ENCODE assay signal across 2 cellular contexts in the genomic region with DNA sequence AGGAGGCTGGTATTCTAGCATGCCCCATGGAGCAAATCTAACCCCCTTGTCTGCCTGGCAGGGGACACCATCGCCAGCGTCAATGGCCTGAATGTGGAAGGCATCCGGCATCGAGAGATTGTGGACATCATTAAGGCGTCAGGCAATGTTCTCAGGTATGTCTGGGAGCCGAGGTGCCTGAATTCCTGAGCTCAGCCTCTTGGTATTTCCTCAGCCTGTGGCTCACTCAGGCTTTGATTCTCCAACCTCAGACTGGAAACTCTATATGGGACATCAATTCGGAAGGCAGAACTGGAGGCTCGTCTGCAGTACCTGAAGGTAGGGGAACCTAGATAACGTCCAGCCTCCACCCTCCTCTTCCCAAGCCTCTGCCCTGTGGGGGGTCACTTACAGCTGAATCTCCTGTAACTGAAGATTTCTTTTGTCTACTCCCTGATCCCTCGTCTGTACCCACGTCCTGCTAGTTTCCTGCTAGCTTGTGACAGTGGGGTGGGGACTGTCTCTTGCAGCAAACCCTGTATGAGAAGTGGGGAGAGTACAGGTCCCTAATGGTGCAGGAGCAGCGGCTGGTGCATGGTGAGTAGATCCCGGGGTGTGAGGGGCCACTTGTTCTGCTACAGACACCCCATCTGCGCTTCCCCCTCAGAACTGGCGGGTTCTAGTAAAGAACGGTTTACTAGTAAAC.
TF ChIP-seq lines count a peak whose summit lies in the region.

No MANE protein-coding gene starts in this region.

TF ChIP-seq in endothelial cell of umbilical vein, 7 proteins besides CTCF, POLR2A, EP300 and RAD21:
- no peak for TF ChIP-seq EZH2 (IDR thresholded peaks at IDR 0.05; ENCODE audit: borderline replicate concordance, low read depth, low read length, severe bottlenecking)
- TF ChIP-seq FOS (IDR thresholded peaks at IDR 0.05; ENCODE audit: borderline replicate concordance, insufficient read depth, low read length) = no peak
- TF ChIP-seq, protein P1, sequence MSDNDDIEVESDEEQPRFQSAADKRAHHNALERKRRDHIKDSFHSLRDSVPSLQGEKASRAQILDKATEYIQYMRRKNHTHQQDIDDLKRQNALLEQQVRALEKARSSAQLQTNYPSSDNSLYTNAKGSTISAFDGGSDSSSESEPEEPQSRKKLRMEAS (IDR thresholded peaks at IDR 0.05; ENCODE audit: insufficient read depth, insufficient read length) = no peak
- TF ChIP-seq POLR2AphosphoS5 (IDR thresholded peaks at IDR 0.05; ENCODE audit: insufficient read depth, low read depth, low read length) = no peak
- no peak for TF ChIP-seq JUN (IDR thresholded peaks at IDR 0.05; ENCODE audit: borderline replicate concordance, insufficient read depth, insufficient read length, low read depth)
- no peak for TF ChIP-seq GATA2 (IDR thresholded peaks at IDR 0.05; ENCODE audit: insufficient read depth, insufficient read length, low read depth, low read length)
- TF ChIP-seq MYC (IDR thresholded peaks at IDR 0.05; ENCODE audit: low read depth, low read length) = no peak

TF ChIP-seq in HEK293T, 16 proteins besides CTCF, POLR2A, EP300 and RAD21:
- TF ChIP-seq HDGF (IDR thresholded peaks at IDR 0.05; ENCODE audit: borderline replicate concordance) (no peak), ZNF384 (IDR thresholded peaks at IDR 0.05) (no peak), SUZ12 (IDR thresholded peaks at IDR 0.05) (no peak)
